19 cellular contexts compared by ENCODE assay signal in the genomic region with DNA sequence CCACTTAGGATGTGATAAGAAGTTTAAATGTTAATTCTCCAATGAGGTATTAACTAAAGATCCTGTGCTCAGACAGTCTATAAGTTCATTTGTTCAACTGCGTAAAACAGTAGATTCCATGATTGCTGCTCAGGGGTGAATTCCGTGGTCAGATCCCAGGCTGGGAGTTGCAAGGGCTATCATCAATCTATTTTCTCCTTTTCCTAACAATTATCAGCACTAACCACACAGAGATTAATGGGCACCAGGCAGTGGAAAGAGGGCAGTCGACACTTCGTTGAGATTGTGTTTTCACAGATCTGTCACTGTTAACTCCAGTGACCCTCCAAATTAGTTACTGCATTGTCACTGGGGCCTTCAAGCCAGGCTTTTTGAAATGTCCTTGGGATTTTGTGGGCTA.
A peak's percentile ranks its signal among the peaks of the same experiment; 100 is the strongest.
DNase-seq lines count a peak whose midpoint lies in the region; ATAC-seq and TF ChIP-seq lines count a peak whose summit lies in the region.
"Had no signal": no experiment of that assay in that cellular context is flagged by ENCODE, and none has a peak within 500 bp of the region (broad histone marks: within the 10 kb centered on the region; RNA-seq: fewer than 3 reads in every experiment).

No MANE protein-coding gene starts in this region.

- H2AK5ac ChIP-seq in mesendoderm (ENCODE audit: low read length): no peak overlapping the region

- no peaks in the 10 kb centered on the region for H3K36me3 Mint-ChIP-seq in neural progenitor cell
- no peaks in the 10 kb centered on the region for H3K36me3 Mint-ChIP-seq in type B pancreatic cell
- H3K36me3 Mint-ChIP-seq: CD4-positive, CD25-positive, alpha-beta regulatory T cell; CD8-positive, alpha-beta T cell had no signal

- H3K36me3 ChIP-seq in mesendoderm (ENCODE audit: control insufficient read depth, insufficient read depth, low read length) (no peaks in the 10 kb centered on the region), neural progenitor cell (no peaks in the 10 kb centered on the region)
- H3K36me3 ChIP-seq: BLaER1 had no signal

- peak; percentile 30 for DNase-seq in NCI-H82 (lab: John Stamatoyannopoulos, UW)
- no peak for DNase-seq in NCI-H82 treated with DMSO at 0.1 percent for 48 hours (lab: John Stamatoyannopoulos, UW; ENCODE audit: unreplicated experiment)
- DNase-seq in mesendoderm: peak; percentile 66
- no peak for DNase-seq in neural progenitor cell (ENCODE audit: low spot score)
- no peak for DNase-seq in type B pancreatic cell (ENCODE audit: extremely low spot score, unreplicated experiment)
- DNase-seq in medulla oblongata (ENCODE audit: extremely low spot score): no peak
- DNase-seq: Caco-2; CD4-positive, CD25-positive, alpha-beta regulatory T cell; CD8-positive, alpha-beta T cell; DMS153; DND-41; H9 had no signal

- H3K27me3 ChIP-seq in mesendoderm (ENCODE audit: insufficient read depth, low read length, poor library complexity) (no peaks in the 10 kb centered on the region), neural progenitor cell (no peaks in the 10 kb centered on the region)
- H3K27me3 ChIP-seq: BLaER1 had no signal

- no peak for ATAC-seq in GM18502 (IDR thresholded peaks at IDR 0.05; ENCODE audit: poor library complexity, unreplicated experiment)
- ATAC-seq: CD8-positive, alpha-beta T cell; GM23338; HCT116 had no signal

- no peak overlapping the region for H3K18ac ChIP-seq in mesendoderm (ENCODE audit: low read length)

- H3K4me1 Mint-ChIP-seq in neural progenitor cell (no peaks in the 10 kb centered on the region), type B pancreatic cell (ENCODE audit: unreplicated experiment) (no peaks in the 10 kb centered on the region)
- H3K4me1 Mint-ChIP-seq: B cell; CD4-positive, CD25-positive, alpha-beta regulatory T cell; GM23338 had no signal

- H3K9ac ChIP-seq in mesendoderm (ENCODE audit: low read length) (no peak overlapping the region), neural progenitor cell (no peak overlapping the region)
- H3K9ac ChIP-seq: BLaER1 had no signal

- TF ChIP-seq CTCF in neural progenitor cell (IDR thresholded peaks at IDR 0.05): no peak
- TF ChIP-seq CTCF in type B pancreatic cell (conservative IDR thresholded peaks at IDR 0.05): no peak

- H4K5ac ChIP-seq in mesendoderm (ENCODE audit: low read length): no peak overlapping the region

- no peaks in the 10 kb centered on the region for H3F3A ChIP-seq in neural progenitor cell (ENCODE audit: low read depth)

- H3K9me3 Mint-ChIP-seq in neural progenitor cell (peaks cover 4% of the 10 kb centered on the region), type B pancreatic cell (peaks cover 13% of the 10 kb centered on the region)
- H3K9me3 Mint-ChIP-seq: CD8-positive, alpha-beta T cell; GM23338 had no signal

- no peaks in the 10 kb centered on the region for H4K20me1 ChIP-seq in neural progenitor cell (ENCODE audit: low read depth)
- H4K20me1 ChIP-seq: BLaER1 had no signal

- no peak overlapping the region for H2BK5ac ChIP-seq in mesendoderm (ENCODE audit: low read length)

- no peaks in the 10 kb centered on the region for H3K79me1 ChIP-seq in mesendoderm (ENCODE audit: low read length)

- no peak overlapping the region for H3K4me3 ChIP-seq in mesendoderm (ENCODE audit: low read length)
- H3K4me3 ChIP-seq in neural progenitor cell: no peak overlapping the region
- H3K4me3 ChIP-seq: BLaER1, GM23338 had no signal

- H3K4me2 ChIP-seq in mesendoderm (ENCODE audit: low read length) (no peak overlapping the region), neural progenitor cell (no peak overlapping the region)
- H3K4me2 ChIP-seq: BLaER1, GM23338 had no signal

- no peak overlapping the region for H2BK120ac ChIP-seq in mesendoderm (ENCODE audit: low read depth, low read length)

- no peak overlapping the region for H3K56ac ChIP-seq in mesendoderm (ENCODE audit: low read length)

- H3K9me3 ChIP-seq in neural progenitor cell (ENCODE audit: low read depth): no peaks in the 10 kb centered on the region
- H3K9me3 ChIP-seq: BLaER1, Caco-2 had no signal

- H3K4me1 ChIP-seq in mesendoderm (ENCODE audit: control insufficient read depth, low read depth, low read length): no peaks in the 10 kb centered on the region
- H3K4me1 ChIP-seq in neural progenitor cell: no peaks in the 10 kb centered on the region
- H3K4me1 ChIP-seq: BLaER1, Caco-2 had no signal

- H3K79me2 ChIP-seq in mesendoderm (ENCODE audit: control insufficient read depth, insufficient read depth, low read length) (no peaks in the 10 kb centered on the region), neural progenitor cell (ENCODE audit: low read depth) (no peaks in the 10 kb centered on the region)

- H3K27me3 Mint-ChIP-seq in neural progenitor cell (ENCODE audit: insufficient read depth, low read depth) (no peaks in the 10 kb centered on the region), type B pancreatic cell (no peaks in the 10 kb centered on the region)

- WGBS in mesendoderm (ENCODE audit: extremely low coverage, insufficient coverage, low lambda C conversion rate): no CpG with 5 or more reads among the region's 4 CpGs

- no peak overlapping the region for H3K27ac ChIP-seq in mesendoderm (ENCODE audit: low read depth, low read length)
- H3K27ac ChIP-seq in neural progenitor cell: no peak overlapping the region
- H3K27ac ChIP-seq: 22Rv1, BLaER1, C4-2B had no signal

- H3K27ac Mint-ChIP-seq in neural progenitor cell (peak overlapping the region; percentile 6), type B pancreatic cell (no peak overlapping the region)
- H3K27ac Mint-ChIP-seq: B cell; CD4-positive, CD25-positive, alpha-beta regulatory T cell; CD8-positive, alpha-beta T cell; GM23338; H9 had no signal

- no peak overlapping the region for H4K8ac ChIP-seq in mesendoderm (ENCODE audit: low read depth, low read length)

- H2BK15ac ChIP-seq in mesendoderm (replicated peaks; ENCODE audit: low read depth): no peak overlapping the region

- no peak overlapping the region for H2AFZ ChIP-seq in neural progenitor cell (replicated peaks)
- H2AFZ ChIP-seq: GM23338 had no signal

- no peak overlapping the region for H3K4me3 Mint-ChIP-seq in neural progenitor cell
- H3K4me3 Mint-ChIP-seq in type B pancreatic cell: no peak overlapping the region
- H3K4me3 Mint-ChIP-seq: B cell; CD4-positive, CD25-positive, alpha-beta regulatory T cell; CD8-positive, alpha-beta T cell; GM23338; H9 had no signal

- H3K4ac ChIP-seq in mesendoderm (ENCODE audit: low read depth, low read length): peak overlapping the region; percentile 8

- H3K23ac ChIP-seq in mesendoderm (ENCODE audit: low read length): no peak overlapping the region

Comparison
In these comparisons a context has a peak if more than half of its experiments do, and no peak if none do; other contexts are left out.
1. DNase-seq: peak in NCI-H82 (single experiment) and mesendoderm (single experiment); none in NCI-H82 treated with DMSO at 0.1 percent for 48 hours (single experiment), neural progenitor cell (single experiment), type B pancreatic cell (single experiment) and medulla oblongata (single experiment).